In genomic region chr6:36357872-36358234, GRCh38 we compare ENCODE assay signal across 1 cellular context.
TF ChIP-seq lines count a peak whose summit lies in the region.

No MANE protein-coding gene starts in this region.

TF ChIP-seq in GM12878, 131 proteins besides CTCF, POLR2A, EP300 and RAD21 (continued from another document and continues in another):
- TF ChIP-seq HDGF (IDR thresholded peaks at IDR 0.05) (peak; percentile 83; the same call in 1 of the 2 replicates), E2F8 (IDR thresholded peaks at IDR 0.05; ENCODE audit: low read depth, partially characterized antibody) (peak; percentile 31), JUND (IDR thresholded peaks at IDR 0.05; ENCODE audit: low read depth, low read length) (peak; percentile 63; the same call in 1 of the 2 replicates), PAX5 (IDR thresholded peaks at IDR 0.05; ENCODE audit: borderline replicate concordance, low read depth, low read length) (peak; percentile 68; the same call in 1 of the 2 replicates), RBBP5 (conservative IDR thresholded peaks at IDR 0.05) (no peak), LARP7 (IDR thresholded peaks at IDR 0.05) (no peak), PKNOX1 (IDR thresholded peaks at IDR 0.05) (peak; percentile 92), ZNF592 (IDR thresholded peaks at IDR 0.05) (peak; percentile 65; the same call in 1 of the 2 replicates), SIX5 (IDR thresholded peaks at IDR 0.05; ENCODE audit: low read depth, low read length, severe bottlenecking) (no peak), EGR1 (IDR thresholded peaks at IDR 0.05; ENCODE audit: borderline replicate concordance in 1 of 2, low read depth in 2 of 2, low read length in 2 of 2) (no peak), RFX5 (IDR thresholded peaks at IDR 0.05; ENCODE audit: low read depth, low read length) (no peak), ZNF207 (IDR thresholded peaks at IDR 0.05; ENCODE audit: borderline replicate concordance) (peak; percentile 25; the same call in 1 of the 2 replicates), CBFB (IDR thresholded peaks at IDR 0.05; ENCODE audit: low read depth) (peak; percentile 46; the same call in 1 of the 2 replicates), SP1 (IDR thresholded peaks at IDR 0.05; ENCODE audit: low read depth, low read length) (peak; percentile 46), ASH2L (IDR thresholded peaks at IDR 0.05; ENCODE audit: borderline replicate concordance, low read depth) (no peak), MEF2A (IDR thresholded peaks at IDR 0.05; ENCODE audit: insufficient read depth, low read depth, low read length) (0 out of 2 replicates have a peak, but pooled peaks have one; percentile 8), IRF5 (IDR thresholded peaks at IDR 0.05; ENCODE audit: borderline replicate concordance) (peak; percentile 37; the same call in 1 of the 2 replicates), TARDBP (IDR thresholded peaks at IDR 0.05; ENCODE audit: borderline replicate concordance) (no peak), BACH1 (IDR thresholded peaks at IDR 0.05; ENCODE audit: borderline replicate concordance) (peak; percentile 36; the same call in 1 of the 2 replicates), ZNF384 (IDR thresholded peaks at IDR 0.05; ENCODE audit: borderline replicate concordance, low read depth, low read length) (no peak), HSF1 (IDR thresholded peaks at IDR 0.05; ENCODE audit: low read depth, low read length) (no peak), SIN3A (IDR thresholded peaks at IDR 0.05; ENCODE audit: low read depth, low read length) (no peak), PBX3 (IDR thresholded peaks at IDR 0.05; ENCODE audit: insufficient replicate concordance, low read depth, low read length) (peak; percentile 61), KDM1A (IDR thresholded peaks at IDR 0.05; ENCODE audit: borderline replicate concordance) (no peak), KAT2A (conservative IDR thresholded peaks at IDR 0.05; ENCODE audit: control insufficient read depth, low read depth, low read length) (no peak), USF1 (IDR thresholded peaks at IDR 0.05; ENCODE audit: borderline replicate concordance, extremely low read length, insufficient read depth, low read depth, low read length) (no peak), ATF7 (IDR thresholded peaks at IDR 0.05; ENCODE audit: low read depth) (peak; percentile 99), TBL1XR1 (IDR thresholded peaks at IDR 0.05; ENCODE audit: low read depth, low read length) (peak; percentile 58; the same call in 1 of the 2 replicates), SPI1 (IDR thresholded peaks at IDR 0.05; ENCODE audit: borderline replicate concordance, insufficient read depth, low read depth, low read length) (no peak), ETV6 (conservative IDR thresholded peaks at IDR 0.05 in 1 of 2, IDR thresholded peaks at IDR 0.05 in 1 of 2; ENCODE audit: borderline replicate concordance in 1 of 2, low read depth in 1 of 2) (no peak), BCL11A (IDR thresholded peaks at IDR 0.05; ENCODE audit: low read depth, low read length) (peak; percentile 73), ZBTB40 (IDR thresholded peaks at IDR 0.05; ENCODE audit: borderline replicate concordance) (peak; percentile 61; the same call in 1 of the 2 replicates), ATF2 (IDR thresholded peaks at IDR 0.05; ENCODE audit: low read length) (peak; percentile 72), ZNF622 (IDR thresholded peaks at IDR 0.05) (no peak), RCOR1 (conservative IDR thresholded peaks at IDR 0.05; ENCODE audit: low read depth, low read length) (no peak), MLLT1 (IDR thresholded peaks at IDR 0.05) (peak; percentile 84), BMI1 (IDR thresholded peaks at IDR 0.05; ENCODE audit: borderline replicate concordance) (0 out of 2 replicates have a peak, but pooled peaks have one; percentile 30)
